ENCODE assay signal across 27 cellular contexts in genomic region chr7:48269066-48269465, GRCh38.
"Had no signal": no experiment of that assay in that cellular context is flagged by ENCODE, and none has a peak within 500 bp of the region (broad histone marks: within the 10 kb centered on the region; RNA-seq: fewer than 3 reads in every experiment).

No MANE protein-coding gene starts in this region.

- DNase-seq: activated CD4-positive, alpha-beta memory T cell treated with anti-CD3 and anti-CD28 coated beads for 36 hours; activated CD4-positive, alpha-beta T cell treated with anti-CD3 and anti-CD28 coated beads for 36 hours; activated CD4-positive, alpha-beta T cell treated with anti-CD3 and anti-CD28 coated beads, Interleukin-2, amount 10 ng/mL, durations not matched to agents 24 days and 14 days; activated CD4-positive, CD25-positive, alpha-beta regulatory T cell; activated CD4-positive, CD25-positive, alpha-beta regulatory T cell treated with anti-CD3 and anti-CD28 coated beads, Interleukin-2, amount 50 U/mL, for 72 hours; activated CD8-positive, alpha-beta memory T cell treated with anti-CD3 and anti-CD28 coated beads, Interleukin-2, amount 10 ng/mL, durations not matched to agents 7 days and 5 days; activated CD8-positive, alpha-beta memory T cell treated with anti-CD3 and anti-CD28 coated beads, Interleukin-2, amount 50 U/mL, for 4 hours; activated CD8-positive, alpha-beta T cell treated with anti-CD3 and anti-CD28 coated beads, Interleukin-2, amount 10 ng/mL, durations not matched to agents 7 days and 5 days; activated effector memory CD4-positive, alpha-beta T cell treated with anti-CD3 and anti-CD28 coated beads, Interleukin-2, amount 50 U/mL, for 16 hours; activated naive CD4-positive, alpha-beta T cell treated with anti-CD3 and anti-CD28 coated beads for 36 hours; activated naive CD8-positive, alpha-beta T cell treated with anti-CD3 and anti-CD28 coated beads for 36 hours; activated naive CD8-positive, alpha-beta T cell treated with anti-CD3 and anti-CD28 coated beads, Interleukin-2, amount 50 U/mL, for 24 hours; activated T-cell treated with anti-CD3 and anti-CD28 coated beads, Interleukin-2, amount 50 U/mL, for 1 hour; activated T-cell treated with anti-CD3 and anti-CD28 coated beads, Interleukin-2, amount 50 U/mL, for 48 hours; dorsolateral prefrontal cortex; effector memory CD4-positive, alpha-beta T cell; endodermal cell; foreskin fibroblast; gastrocnemius medialis; glutamatergic neuron; heart left ventricle; T-cell; T-helper 9 cell had no signal

- ATAC-seq: activated CD4-positive, alpha-beta T cell treated with anti-CD3 and anti-CD28 coated beads for 36 hours; activated CD8-positive, alpha-beta memory T cell treated with anti-CD3 and anti-CD28 coated beads, Interleukin-2, amount 10 ng/mL, durations not matched to agents 7 days and 5 days; activated CD8-positive, alpha-beta T cell treated with anti-CD3 and anti-CD28 coated beads, Interleukin-2, amount 10 ng/mL, durations not matched to agents 7 days and 5 days; activated naive CD8-positive, alpha-beta T cell treated with anti-CD3 and anti-CD28 coated beads, Interleukin-2, amount 50 U/mL, for 24 hours; gastrocnemius medialis; heart left ventricle; T-cell had no signal

- H3K9me3 ChIP-seq: ascending aorta, breast epithelium, gastrocnemius medialis had no signal

- H3K4me3 ChIP-seq: ascending aorta, breast epithelium, coronary artery, dorsolateral prefrontal cortex, gastrocnemius medialis, heart left ventricle had no signal

- H3K27me3 ChIP-seq: ascending aorta, breast epithelium, gastrocnemius medialis had no signal

- H3K36me3 ChIP-seq: ascending aorta, breast epithelium, gastrocnemius medialis, heart left ventricle had no signal

- H3K27ac ChIP-seq: ascending aorta, breast epithelium, coronary artery, dorsolateral prefrontal cortex, epithelial cell of prostate, gastrocnemius medialis, heart left ventricle had no signal

- H3K4me1 ChIP-seq: ascending aorta, breast epithelium, gastrocnemius medialis, heart left ventricle had no signal
